21 cellular contexts compared by ENCODE assay signal in genomic region chr12:106239241-106239950, GRCh38.
"Had no signal": no experiment of that assay in that cellular context is flagged by ENCODE, and none has a peak within 500 bp of the region (broad histone marks: within the 10 kb centered on the region; RNA-seq: fewer than 3 reads in every experiment).

No MANE protein-coding gene starts in this region.

- FAIRE-seq: small intestine had no signal

- H3K27me3 ChIP-seq: adrenal gland, foreskin keratinocyte, suprapubic skin had no signal

- H3K4me3 ChIP-seq: adrenal gland, mucosa of descending colon, suprapubic skin had no signal

- H3K9me3 ChIP-seq: adrenal gland, mucosa of descending colon, suprapubic skin had no signal

- H3K27ac ChIP-seq: adrenal gland, foreskin keratinocyte, suprapubic skin had no signal

- ATAC-seq: activated CD8-positive, alpha-beta T cell treated with anti-CD3 and anti-CD28 coated beads for 36 hours; foreskin keratinocyte; left colon; mucosa of descending colon; naive thymus-derived CD4-positive, alpha-beta T cell had no signal

- DNase-seq: activated B cell treated with CpG ODN at 0.5 μM for 24 hours; activated CD4-positive, alpha-beta T cell treated with anti-CD3 and anti-CD28 coated beads for 48 hours; activated CD8-positive, alpha-beta T cell treated with anti-CD3 and anti-CD28 coated beads for 36 hours; activated effector memory CD4-positive, alpha-beta T cell treated with anti-CD3 and anti-CD28 coated beads, Interleukin-2, amount 50 U/mL, for 16 hours; activated T-cell treated with anti-CD3 and anti-CD28 coated beads, Interleukin-2, amount 50 U/mL, for 48 hours; adrenal gland; cortex of kidney; effector CD8-positive, alpha-beta T cell; foreskin keratinocyte; glutamatergic neuron; immature natural killer cell; left colon; mucosa of descending colon; naive thymus-derived CD4-positive, alpha-beta T cell; right cardiac atrium; small intestine; stimulated activated CD4-positive, alpha-beta T cell treated with anti-CD3 and anti-CD28 coated beads, Interleukin-4, amount 100 ng/mL, for 4 hours; stimulated activated CD8-positive, alpha-beta memory T cell treated with anti-CD3 and anti-CD28 coated beads, Interleukin-4, amount 100 ng/mL, for 48 hours; stimulated activated naive CD4-positive, alpha-beta T cell treated with Interleukin-2 at 50 U/mL for 16 hours; trophoblast cell had no signal
